8 cellular contexts compared by ENCODE assay signal in genomic region chr19:3338541-3339181, GRCh38. TPM values are rescaled to one million over a fixed set of nuclear protein-coding genes. Genes with fewer than 3 reads are reported as not detected.
DNase-seq lines count a peak whose midpoint lies in the region; ATAC-seq and TF ChIP-seq lines count a peak whose summit lies in the region.

No MANE protein-coding gene starts in this region.

- no peaks in the 10 kb centered on the region for H3K27me3 ChIP-seq in HL-60 (ENCODE audit: insufficient read depth, poor library complexity, severe bottlenecking)
- H3K27me3 ChIP-seq in foreskin keratinocyte: peaks cover 4% of the 10 kb centered on the region
- H3K27me3 ChIP-seq in Caco-2 (replicated peaks; ENCODE audit: control insufficient read depth, insufficient read depth, low read length): no peaks in the 10 kb centered on the region

- no peaks in the 10 kb centered on the region for H3K36me3 Mint-ChIP-seq in Caco-2 (ENCODE audit: insufficient read depth, unreplicated experiment)

- H3K27me3 Mint-ChIP-seq in Caco-2 (ENCODE audit: insufficient read depth, unreplicated experiment): peaks cover 4% of the 10 kb centered on the region

- DNase-seq in HL-60 (ENCODE audit: low read depth in 1 of 2, low spot score in 1 of 2) (peak; percentile 24 to 75), foreskin keratinocyte (no peak), HCEC 1CT (no peak), Caco-2 (no peak), inferior parietal cortex (ENCODE audit: extremely low spot score) (no peak)
- DNase-seq in activated CD8-positive, alpha-beta memory T cell treated with anti-CD3 and anti-CD28 coated beads for 24 hours: peak; percentile 73
- DNase-seq in stimulated activated CD8-positive, alpha-beta memory T cell treated with anti-CD3 and anti-CD28 coated beads, Interleukin-12 subunit alpha, Interleukin-12 subunit beta, amount 100 ng/mL, for 4 hours (ENCODE audit: low read depth): peak; percentile 25

- no peaks in the 10 kb centered on the region for H3K4me1 ChIP-seq in foreskin keratinocyte
- no peaks in the 10 kb centered on the region for H3K4me1 ChIP-seq in Caco-2

- no TSS peak for BruUV-seq in Caco-2 (replicated peaks; lab: Mats Ljungman, UMichigan)

- no peaks in the 10 kb centered on the region for H3K9me3 ChIP-seq in Caco-2

- ATAC-seq in foreskin keratinocyte (peak; percentile 18), GM18861 (IDR thresholded peaks at IDR 0.05; ENCODE audit: unreplicated experiment) (no peak)

- CTCF ChIA-PET in Caco-2 (lab: Charles Lee): interaction anchor here (0.7 kb wide), 1 partner anchor 82 kb away, joined by 4 read pairs; no protein-coding TSS in a partner anchor

- H3K36me3 ChIP-seq in Caco-2 (ENCODE audit: control insufficient read depth, insufficient read depth, low read length): no peaks in the 10 kb centered on the region

- H3K9me3 Mint-ChIP-seq in Caco-2 (ENCODE audit: unreplicated experiment): no peaks in the 10 kb centered on the region

- no peak for TF ChIP-seq CTCF in HL-60 (IDR thresholded peaks at IDR 0.05; ENCODE audit: insufficient read depth, low read length)
- TF ChIP-seq CTCF in foreskin keratinocyte (conservative IDR thresholded peaks at IDR 0.05): no peak
- no peak for TF ChIP-seq CTCF in Caco-2 (IDR thresholded peaks at IDR 0.05; ENCODE audit: insufficient read depth in 1 of 2, low read depth in 1 of 2, low read length in 1 of 2, severe bottlenecking in 1 of 2, unreplicated experiment in 1 of 2)

- H3K4me1 Mint-ChIP-seq in Caco-2 (ENCODE audit: low read depth, unreplicated experiment): no peaks in the 10 kb centered on the region

- no peak overlapping the region for H3K27ac Mint-ChIP-seq in Caco-2 (ENCODE audit: unreplicated experiment)

- H3K4me3 ChIP-seq in HL-60 (replicated peaks; ENCODE audit: insufficient read depth, low read length) (no peak overlapping the region), Caco-2 (ENCODE audit: low read depth, low read length) (no peak overlapping the region)

- H3K4me3 Mint-ChIP-seq in Caco-2 (ENCODE audit: unreplicated experiment): no peak overlapping the region

- H3K27ac ChIP-seq in HL-60 (replicated peaks) (peak overlapping the region; percentile 68), foreskin keratinocyte (no peak overlapping the region)

- intact Hi-C loops in Caco-2 (cut with micrococcal nuclease; ENCODE audit: unreplicated experiment): no loop called here

- POLR2A ChIA-PET in Caco-2 (lab: Charles Lee): interaction anchor here (0.6 to 0.7 kb wide), 2 partner anchors 97 to 555 kb away, joined by 3 read pairs; no protein-coding TSS in a partner anchor

RNA-seq across cellular contexts. Expression of gene NFIC, which starts 27.7 kb away (rescaled TPM):
- total RNA-seq in foreskin keratinocyte: 43.6 and 45.1 TPM in 2 replicates
- polyA plus RNA-seq in foreskin keratinocyte: 17.7 and 20.3 TPM in 2 replicates
- 5.1 and 5.5 TPM in 2 replicates for total RNA-seq in Caco-2 (2022)

Comparison
In these comparisons a context has a peak if more than half of its experiments do, and no peak if none do; other contexts are left out.
1. DNase-seq: peak in HL-60 (2 of 2), activated CD8-positive, alpha-beta memory T cell treated with anti-CD3 and anti-CD28 coated beads for 24 hours (single experiment) and stimulated activated CD8-positive, alpha-beta memory T cell treated with anti-CD3 and anti-CD28 coated beads, Interleukin-12 subunit alpha, Interleukin-12 subunit beta, amount 100 ng/mL, for 4 hours (single experiment); none in foreskin keratinocyte (0 of 2), HCEC 1CT (single experiment), Caco-2 (0 of 2) and inferior parietal cortex (single experiment).